8 cellular contexts compared by ENCODE assay signal in the genomic region with DNA sequence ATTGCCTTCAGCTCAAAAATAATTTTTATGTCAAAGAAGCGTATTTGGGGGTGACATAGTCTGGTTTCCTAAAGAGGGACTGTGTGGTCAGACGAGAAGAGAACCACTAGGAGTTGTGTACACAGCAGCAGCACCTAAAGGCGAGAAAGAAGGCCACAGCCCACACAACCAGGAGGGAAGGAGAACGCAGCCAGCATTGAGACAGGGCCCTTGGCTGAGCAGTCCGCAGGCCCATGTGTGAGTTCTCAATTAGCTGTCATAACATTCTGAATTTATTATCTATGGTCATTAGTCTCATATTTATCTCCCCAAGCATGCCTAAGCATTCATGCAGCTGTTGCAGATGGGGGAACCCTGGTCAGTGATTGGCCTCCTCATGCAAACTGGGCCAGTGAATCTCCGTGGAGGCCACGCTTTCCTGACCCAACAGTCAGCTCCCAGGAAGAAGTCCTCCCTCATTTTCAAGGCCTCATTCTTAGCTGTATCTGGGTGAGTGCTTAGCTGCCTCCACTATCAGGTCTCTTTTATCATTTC.
DNase-seq lines count a peak whose midpoint lies in the region; ATAC-seq and TF ChIP-seq lines count a peak whose summit lies in the region.

No MANE protein-coding gene starts in this region.

- H3K27me3 Mint-ChIP-seq in immature natural killer cell (ENCODE audit: low read depth in 3 of 3) = no peaks in the 10 kb centered on the region

- H3K4me3 Mint-ChIP-seq in immature natural killer cell = peak overlapping the region; percentile 22 to 79 (median 66)

- H3K4me1 ChIP-seq in ascending aorta = no peaks in the 10 kb centered on the region

- H3K27ac Mint-ChIP-seq in immature natural killer cell = peak overlapping the region; percentile 62 to 90 (median 84)

- peak; percentile 14 to 46 (median 43) for DNase-seq in immature natural killer cell
- no peak for DNase-seq in foreskin fibroblast
- DNase-seq in effector CD4-positive, alpha-beta T cell = no peak
- DNase-seq in ascending aorta (ENCODE audit: low spot score in 2 of 2) = no peak

- peaks cover 0 to 5% (median 0%) of the 10 kb centered on the region in 3 donors for H3K36me3 Mint-ChIP-seq in immature natural killer cell

- peak; percentile 55 for ATAC-seq in GM21367 (IDR thresholded peaks at IDR 0.05; ENCODE audit: unreplicated experiment)
- ATAC-seq in HG03571 (IDR thresholded peaks at IDR 0.05; ENCODE audit: unreplicated experiment) = peak; percentile 58
- ATAC-seq in GM21717 (IDR thresholded peaks at IDR 0.05; ENCODE audit: unreplicated experiment) = no peak

- no peak for TF ChIP-seq CTCF in foreskin fibroblast (IDR thresholded peaks at IDR 0.05; ENCODE audit: low read depth, low read length)
- TF ChIP-seq CTCF in ascending aorta (IDR thresholded peaks at IDR 0.05) = no peak

- H3K27ac ChIP-seq in ascending aorta = no peak overlapping the region

- H3K4me3 ChIP-seq in GM08714 (ENCODE audit: low read length) (peak overlapping the region; percentile 30; the same call in 1 of the 2 replicates), foreskin fibroblast (ENCODE audit: low read depth in 1 of 2, low read length in 2 of 2) (no peak overlapping the region), ascending aorta (no peak overlapping the region)

- intact Hi-C loops in ascending aorta (cut with DNase I) = no loop called here

- H3K4me1 Mint-ChIP-seq in immature natural killer cell = peaks cover 26 to 28% of the 10 kb centered on the region in 2 donors

- no peaks in the 10 kb centered on the region for H3K36me3 ChIP-seq in ascending aorta

- no peaks in the 10 kb centered on the region for H3K27me3 ChIP-seq in ascending aorta

- H3K9me3 Mint-ChIP-seq in immature natural killer cell = peaks cover 0 to 5% (median under 1%) of the 10 kb centered on the region in 6 donors

- peaks cover 0 to 2% of the 10 kb centered on the region in 2 donors for H3K9me3 ChIP-seq in ascending aorta

Comparison
In these comparisons a context has a peak if more than half of its experiments do, and no peak if none do; other contexts are left out.
1. DNase-seq: peak in immature natural killer cell (3 of 3); none in foreskin fibroblast (0 of 2), effector CD4-positive, alpha-beta T cell (single experiment) and ascending aorta (0 of 2).